ENCODE assay signal across 14 cellular contexts in genomic region chr17:80116276-80116922, GRCh38. TPM values are rescaled to one million over a fixed set of nuclear protein-coding genes. Genes with fewer than 3 reads are reported as not detected.
"Had no signal": no experiment of that assay in that cellular context is flagged by ENCODE, and none has a peak within 500 bp of the region (broad histone marks: within the 10 kb centered on the region; RNA-seq: fewer than 3 reads in every experiment).

No MANE protein-coding gene starts in this region.

- H3K79me2 ChIP-seq: hepatocyte had no signal

- H3K9me3 Mint-ChIP-seq: effector memory CD8-positive, alpha-beta T cell; neural crest cell had no signal

- H3K27ac ChIP-seq: adrenal gland, body of pancreas, hepatocyte, skin epidermis, stomach, thyroid gland had no signal

- H3K4me1 ChIP-seq: adrenal gland, body of pancreas, stomach, thyroid gland had no signal

- DNase-seq: activated CD4-positive, alpha-beta T cell treated with anti-CD3 and anti-CD28 coated beads, Interleukin-2, amount 50 U/mL, for 1 hour; activated naive CD4-positive, alpha-beta T cell treated with anti-CD3 and anti-CD28 coated beads for 36 hours; activated T-cell treated with anti-CD3 and anti-CD28 coated beads, Interleukin-2, amount 50 U/mL, for 4 hours; body of pancreas; effector memory CD8-positive, alpha-beta T cell; kidney glomerular epithelial cell; stomach; thyroid gland had no signal

- H3K9me3 ChIP-seq: adrenal gland, body of pancreas, thyroid gland had no signal

- ATAC-seq: activated T-cell treated with anti-CD3 and anti-CD28 coated beads, Interleukin-2, amount 50 U/mL, for 4 hours; body of pancreas; effector memory CD8-positive, alpha-beta T cell; SK-N-SH treated with all-trans-retinoic acid at 6 μM for 48 hours had no signal

- H3K4me3 Mint-ChIP-seq: activated naive CD4-positive, alpha-beta T cell treated with anti-CD3 and anti-CD28 coated beads for 36 hours; activated T-cell treated with anti-CD3 and anti-CD28 coated beads, Interleukin-2, amount 50 U/mL, for 4 hours; effector memory CD8-positive, alpha-beta T cell; neural crest cell; T-helper 1 cell treated with Interleukin-12 subunit alpha and Interleukin-12 subunit beta and Interleukin-4 antibody, amounts not matched to agents 30 μg/mL and 1 μg/mL, for 36 hours had no signal

- H3K27me3 ChIP-seq: adrenal gland, body of pancreas, hepatocyte, stomach, thyroid gland had no signal

- H3K36me3 ChIP-seq: adrenal gland, thyroid gland had no signal

- H2AFZ ChIP-seq: hepatocyte had no signal

- H3K4me2 ChIP-seq: hepatocyte had no signal

- H3K4me3 ChIP-seq: adrenal gland, body of pancreas, hepatocyte, skin epidermis, stomach, thyroid gland had no signal

- H3K27ac Mint-ChIP-seq: activated naive CD4-positive, alpha-beta T cell treated with anti-CD3 and anti-CD28 coated beads for 36 hours; effector memory CD8-positive, alpha-beta T cell; T-helper 1 cell treated with Interleukin-12 subunit alpha and Interleukin-12 subunit beta and Interleukin-4 antibody, amounts not matched to agents 30 μg/mL and 1 μg/mL, for 36 hours had no signal

- H3K27me3 Mint-ChIP-seq: effector memory CD8-positive, alpha-beta T cell had no signal

RNA-seq across cellular contexts. Expression of gene CARD14, which starts 53.4 kb away (rescaled TPM):
- total RNA-seq: activated naive CD4-positive, alpha-beta T cell treated with anti-CD3 and anti-CD28 coated beads for 36 hours; activated T-cell treated with anti-CD3 and anti-CD28 coated beads, Interleukin-2, amount 50 U/mL, for 4 hours; body of pancreas had no signal
